In genomic region chr1:118340928-118341905, GRCh38 we compare ENCODE assay signal across 32 cellular contexts.
DNase-seq lines count a peak whose midpoint lies in the region; ATAC-seq and TF ChIP-seq lines count a peak whose summit lies in the region.
"Had no signal": no experiment of that assay in that cellular context is flagged by ENCODE, and none has a peak within 500 bp of the region (broad histone marks: within the 10 kb centered on the region; RNA-seq: fewer than 3 reads in every experiment).

No MANE protein-coding gene starts in this region.

- DNase-seq in EH (ENCODE audit: low read depth) (peak; percentile 64), NCI-H82 treated with DMSO at 0.1 percent for 48 hours (lab: John Stamatoyannopoulos, UW; ENCODE audit: unreplicated experiment) (peak; percentile 9), epithelial cell of esophagus (ENCODE audit: low read depth) (peak; percentile 32), gastrocnemius medialis (no peak), germinal center (ENCODE audit: low spot score) (no peak), testis (no peak)
- DNase-seq in stimulated activated CD4-positive, alpha-beta T cell treated with anti-CD3 and anti-CD28 coated beads, Interleukin-4, amount 100 ng/mL, for 1 hour: no peak
- DNase-seq in stimulated activated CD8-positive, alpha-beta memory T cell treated with anti-CD3 and anti-CD28 coated beads, Interleukin-4, amount 100 ng/mL, for 48 hours: no peak
- DNase-seq: activated CD4-positive, alpha-beta T cell treated with anti-CD3 and anti-CD28 coated beads, Interleukin-2, amount 10 ng/mL, durations not matched to agents 24 days and 14 days; activated gamma-delta T cell treated with Interleukin-2 at 50 U/mL for 16 hours; activated naive CD8-positive, alpha-beta T cell treated with anti-CD3 and anti-CD28 coated beads, Interleukin-2, amount 50 U/mL, for 24 hours; activated T-cell treated with anti-CD3 and anti-CD28 coated beads, Interleukin-2, amount 50 U/mL, for 48 hours; Caco-2; central memory CD4-positive, alpha-beta T cell; cortex of kidney; effector memory CD8-positive, alpha-beta T cell; H7; kidney glomerular epithelial cell; lower lobe of right lung; midbrain; naive B cell; NCI-H1048; NCI-H187 treated with DMSO at 0.1 percent for 48 hours; NCI-H2171; NCI-H524 treated with DMSO at 0.1 percent for 48 hours; sigmoid colon; stimulated activated CD4-positive, alpha-beta T cell treated with anti-CD3 and anti-CD28 coated beads, Interleukin-4, amount 100 ng/mL, for 24 hours; T1000; trophoblast cell had no signal

- in situ Hi-C loops in gastrocnemius medialis (cut with MboI; ENCODE audit: low sequenced_read_pairs in 4 of 4): no loop called here

- H3K27ac ChIP-seq in gastrocnemius medialis (peak overlapping the region in 1 of 4 donors; percentile 32), testis (no peak overlapping the region)
- H3K27ac ChIP-seq: C4-2B, esophagus muscularis mucosa, lower lobe of right lung, sigmoid colon had no signal

- intact Hi-C loops in gastrocnemius medialis (cut with DNase I; ENCODE audit: low total_unique reads): no loop called here
- intact Hi-C loops in testis (cut with DNase I; ENCODE audit: low total_unique reads): no loop called here

- H3K36me3 ChIP-seq in gastrocnemius medialis (no peaks in the 10 kb centered on the region), testis (ENCODE audit: low read depth, missing control alignments) (no peaks in the 10 kb centered on the region)
- H3K36me3 ChIP-seq: esophagus muscularis mucosa, lower lobe of right lung, sigmoid colon had no signal

- H3K4me1 ChIP-seq in gastrocnemius medialis: peaks cover 6 to 13% of the 10 kb centered on the region in 2 donors
- H3K4me1 ChIP-seq in testis: no peaks in the 10 kb centered on the region
- H3K4me1 ChIP-seq: Caco-2, lower lobe of right lung, sigmoid colon had no signal

- no peak for TF ChIP-seq POLR2A in gastrocnemius medialis (IDR thresholded peaks at IDR 0.05)
- no peak for TF ChIP-seq POLR2A in testis (IDR thresholded peaks at IDR 0.05)

- H3K9me3 ChIP-seq in gastrocnemius medialis (no peaks in the 10 kb centered on the region), testis (no peaks in the 10 kb centered on the region)
- H3K9me3 ChIP-seq: Caco-2, esophagus muscularis mucosa, lower lobe of right lung, sigmoid colon had no signal

- H3K27me3 ChIP-seq in gastrocnemius medialis (no peaks in the 10 kb centered on the region), testis (no peaks in the 10 kb centered on the region)
- H3K27me3 ChIP-seq: esophagus muscularis mucosa, sigmoid colon had no signal

- TF ChIP-seq CTCF in epithelial cell of esophagus (IDR thresholded peaks at IDR 0.05; ENCODE audit: insufficient read depth, low read depth, low read length, missing control alignments): no peak
- no peak for TF ChIP-seq CTCF in gastrocnemius medialis (IDR thresholded peaks at IDR 0.05 in 4 of 5, conservative IDR thresholded peaks at IDR 0.05 in 1 of 5)
- TF ChIP-seq CTCF in testis (IDR thresholded peaks at IDR 0.05): no peak

- 79% methylated on average over 5 of the region's 5 CpGs for WGBS in testis, 2 donors

- H3K4me3 ChIP-seq in epithelial cell of esophagus (ENCODE audit: low read length): no peak overlapping the region
- no peak overlapping the region for H3K4me3 ChIP-seq in gastrocnemius medialis
- H3K4me3 ChIP-seq in testis: no peak overlapping the region
- H3K4me3 ChIP-seq: esophagus muscularis mucosa, GM12878, lower lobe of right lung, sigmoid colon had no signal

- ATAC-seq in gastrocnemius medialis: peak; percentile 89
- ATAC-seq: activated naive CD8-positive, alpha-beta T cell treated with anti-CD3 and anti-CD28 coated beads, Interleukin-2, amount 50 U/mL, for 24 hours; effector memory CD8-positive, alpha-beta T cell; GM12878; lower lobe of right lung had no signal

Comparison
In these comparisons a context has a peak if more than half of its experiments do, and no peak if none do; other contexts are left out.
1. DNase-seq: peak in EH (single experiment), NCI-H82 treated with DMSO at 0.1 percent for 48 hours (single experiment) and epithelial cell of esophagus (single experiment); none in gastrocnemius medialis (0 of 2), germinal center (single experiment), stimulated activated CD4-positive, alpha-beta T cell treated with anti-CD3 and anti-CD28 coated beads, Interleukin-4, amount 100 ng/mL, for 1 hour (single experiment), stimulated activated CD8-positive, alpha-beta memory T cell treated with anti-CD3 and anti-CD28 coated beads, Interleukin-4, amount 100 ng/mL, for 48 hours (single experiment) and testis (single experiment).